Comparison of ENCODE assay signal across 27 cellular contexts in the genomic region with DNA sequence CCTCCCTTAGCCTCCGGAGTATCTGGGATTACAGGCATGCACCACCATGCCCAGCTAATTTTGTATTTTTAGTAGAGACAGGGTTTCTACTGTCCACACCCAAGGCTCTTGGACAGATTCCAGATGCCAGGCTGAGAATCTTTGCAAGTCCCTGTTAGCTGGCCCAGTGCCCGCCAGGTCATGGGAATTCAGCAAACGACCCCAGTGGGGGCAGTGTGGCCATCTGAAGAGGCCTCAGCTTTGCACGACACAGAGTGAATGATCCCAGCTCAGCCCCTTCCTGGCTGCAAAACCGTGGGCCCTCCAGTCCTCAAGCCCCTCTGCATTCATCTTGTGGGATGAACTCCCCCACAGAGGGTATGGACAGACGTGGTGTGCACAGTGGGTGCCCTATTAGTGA.
DNase-seq lines count a peak whose midpoint lies in the region; ATAC-seq and TF ChIP-seq lines count a peak whose summit lies in the region.
"Had no signal": no experiment of that assay in that cellular context is flagged by ENCODE, and none has a peak within 500 bp of the region (broad histone marks: within the 10 kb centered on the region; RNA-seq: fewer than 3 reads in every experiment).

No MANE protein-coding gene starts in this region.

- DNase-seq in MCF 10A (ENCODE audit: unreplicated experiment) (peak; percentile 38), mammary epithelial cell (no peak), NCI-H748 (lab: John Stamatoyannopoulos, UW; ENCODE audit: unreplicated experiment) (peak; percentile 94), left colon (peak; percentile 39 to 55), upper lobe of right lung (peak; percentile 56), KBM-7 (no peak)
- DNase-seq: activated CD4-positive, alpha-beta T cell treated with anti-CD3 and anti-CD28 coated beads for 4 hours; amniotic stem cell; cerebellar nuclear complex; foreskin fibroblast; GOT3; head of caudate nucleus; left ventricle myocardium superior; NCI-H1092; NCI-H524; Right ventricle myocardium superior; T-helper 2 cell; trophoblast cell had no signal

- H3K27ac Mint-ChIP-seq in MCF 10A (ENCODE audit: low read depth, unreplicated experiment) = no peak overlapping the region
- H3K27ac Mint-ChIP-seq: activated naive CD4-positive, alpha-beta T cell treated with anti-CD3 and anti-CD28 coated beads, Interleukin-2, amount 50 U/mL, for 24 hours; progenitor cell of endocrine pancreas; stimulated activated memory B cell treated with anti-CD40 and anti-IgM and Interleukin-4, amounts not matched to agents 10 μg/mL and 1 μg/mL and 100 μg/mL, for 72 hours had no signal

- H3K79me2 ChIP-seq in mammary epithelial cell (ENCODE audit: insufficient read depth, low read length) = no peaks in the 10 kb centered on the region

- TF ChIP-seq CTCF in MCF 10A (IDR thresholded peaks at IDR 0.05; ENCODE audit: unreplicated experiment) = no peak
- no peak for TF ChIP-seq CTCF in mammary epithelial cell (conservative IDR thresholded peaks at IDR 0.05 in 1 of 2, IDR thresholded peaks at IDR 0.05 in 1 of 2; ENCODE audit: extremely low read depth in 1 of 2, insufficient read depth in 1 of 2, low read depth in 1 of 2, low read length in 2 of 2)
- TF ChIP-seq CTCF in upper lobe of right lung (IDR thresholded peaks at IDR 0.05) = no peak

- no peak overlapping the region for H2AFZ ChIP-seq in mammary epithelial cell (ENCODE audit: low read depth, low read length)
- H2AFZ ChIP-seq: neural progenitor cell had no signal

- no peaks in the 10 kb centered on the region for H3K27me3 Mint-ChIP-seq in MCF 10A (ENCODE audit: insufficient read depth, unreplicated experiment)
- H3K27me3 Mint-ChIP-seq: activated naive CD4-positive, alpha-beta T cell treated with anti-CD3 and anti-CD28 coated beads, Interleukin-2, amount 50 U/mL, for 24 hours; brain had no signal

- H3K4me1 ChIP-seq in mammary epithelial cell (ENCODE audit: insufficient read depth, low read length) = no peaks in the 10 kb centered on the region
- H3K4me1 ChIP-seq in upper lobe of right lung = peaks cover 13% of the 10 kb centered on the region

- ATAC-seq in left colon = no peak
- ATAC-seq in upper lobe of right lung = no peak
- no peak for ATAC-seq in HG03280 (IDR thresholded peaks at IDR 0.05; ENCODE audit: unreplicated experiment)
- ATAC-seq: left ventricle myocardium superior; stimulated activated memory B cell treated with anti-CD40 and anti-IgM and Interleukin-4, amounts not matched to agents 10 μg/mL and 1 μg/mL and 100 μg/mL, for 72 hours had no signal

- POLR2A ChIA-PET in MCF 10A (lab: Yijun Ruan, JAX) = no interaction called here

- intact Hi-C loops in MCF 10A (cut with micrococcal nuclease) (no loop called here), mammary epithelial cell (cut with micrococcal nuclease) (no loop called here), left colon (cut with DNase I, micrococcal nuclease) (no loop called here), upper lobe of right lung (cut with DNase I) (no loop called here)

- H3K9me3 ChIP-seq in mammary epithelial cell (replicated peaks; ENCODE audit: insufficient read depth, low read length) (peaks cover 10% of the 10 kb centered on the region), upper lobe of right lung (no peaks in the 10 kb centered on the region)
- H3K9me3 ChIP-seq: esophagus muscularis mucosa had no signal

- no peak overlapping the region for H3K4me2 ChIP-seq in mammary epithelial cell (ENCODE audit: insufficient read depth, low read depth, low read length)
- H3K4me2 ChIP-seq: BLaER1 treated with 17β-estradiol and CSF1 and Interleukin-3, amounts not matched to agents 10 nM and 100 nM; neural progenitor cell had no signal

- H3K4me3 ChIP-seq in mammary epithelial cell (replicated peaks in 1 of 3; ENCODE audit: insufficient read depth in 1 of 3, low read depth in 2 of 3, low read length in 3 of 3) (no peak overlapping the region), upper lobe of right lung (no peak overlapping the region)
- H3K4me3 ChIP-seq: BLaER1 treated with 17β-estradiol and CSF1 and Interleukin-3, amounts not matched to agents 10 nM and 100 nM; dorsolateral prefrontal cortex; esophagus muscularis mucosa; neural progenitor cell had no signal

- in situ Hi-C loops in mammary epithelial cell (cut with MboI; ENCODE audit: low sequenced_read_pairs in 2 of 2) = no loop called here
- in situ Hi-C loops in KBM-7 (cut with MboI; ENCODE audit: low pct_unique_long_range_greater_than_20kb, low sequenced_read_pairs) = no loop called here

- H3K27me3 ChIP-seq in mammary epithelial cell (ENCODE audit: insufficient read depth, low read length) = no peaks in the 10 kb centered on the region
- no peaks in the 10 kb centered on the region for H3K27me3 ChIP-seq in upper lobe of right lung
- H3K27me3 ChIP-seq: BLaER1 treated with 17β-estradiol and CSF1 and Interleukin-3, amounts not matched to agents 10 nM and 100 nM; dorsolateral prefrontal cortex; esophagus muscularis mucosa; neural progenitor cell had no signal

- 31% methylated on average over 6 of the region's 6 CpGs for WGBS in mammary epithelial cell (ENCODE audit: low coverage, missing lambda C conversion rate)

- H3K4me3 Mint-ChIP-seq in MCF 10A (ENCODE audit: unreplicated experiment) = no peak overlapping the region
- H3K4me3 Mint-ChIP-seq: activated naive CD4-positive, alpha-beta T cell treated with anti-CD3 and anti-CD28 coated beads, Interleukin-2, amount 50 U/mL, for 24 hours; brain; neural progenitor cell; stimulated activated memory B cell treated with anti-CD40 and anti-IgM and Interleukin-4, amounts not matched to agents 10 μg/mL and 1 μg/mL and 100 μg/mL, for 72 hours had no signal

- no peaks in the 10 kb centered on the region for H3K36me3 Mint-ChIP-seq in MCF 10A (ENCODE audit: insufficient read depth, unreplicated experiment)
- H3K36me3 Mint-ChIP-seq: activated naive CD4-positive, alpha-beta T cell treated with anti-CD3 and anti-CD28 coated beads, Interleukin-2, amount 50 U/mL, for 24 hours; brain; neural progenitor cell; stimulated activated memory B cell treated with anti-CD40 and anti-IgM and Interleukin-4, amounts not matched to agents 10 μg/mL and 1 μg/mL and 100 μg/mL, for 72 hours had no signal

- H3K9me3 Mint-ChIP-seq in MCF 10A (ENCODE audit: unreplicated experiment) = no peaks in the 10 kb centered on the region
- H3K9me3 Mint-ChIP-seq: activated naive CD4-positive, alpha-beta T cell treated with anti-CD3 and anti-CD28 coated beads, Interleukin-2, amount 50 U/mL, for 24 hours; stimulated activated memory B cell treated with anti-CD40 and anti-IgM and Interleukin-4, amounts not matched to agents 10 μg/mL and 1 μg/mL and 100 μg/mL, for 72 hours had no signal

- CTCF ChIA-PET in MCF 10A (lab: Yijun Ruan, JAX) (no interaction called here), mammary epithelial cell (lab: Charles Lee; ENCODE audit: low non-redundant PET) (no interaction called here)

- no peaks in the 10 kb centered on the region for H3K36me3 ChIP-seq in mammary epithelial cell (ENCODE audit: insufficient read depth, low read length)
- H3K36me3 ChIP-seq in upper lobe of right lung = no peaks in the 10 kb centered on the region
- H3K36me3 ChIP-seq: BLaER1 treated with 17β-estradiol and CSF1 and Interleukin-3, amounts not matched to agents 10 nM and 100 nM; esophagus muscularis mucosa; neural progenitor cell had no signal

- BruUV-seq in MCF 10A (replicated peaks; lab: Mats Ljungman, UMichigan) (no TSS peak), mammary epithelial cell (replicated peaks; lab: Mats Ljungman, UMichigan) (no TSS peak)

- no peaks in the 10 kb centered on the region for H4K20me1 ChIP-seq in mammary epithelial cell (ENCODE audit: insufficient read depth, low read length)
- H4K20me1 ChIP-seq: BLaER1 treated with 17β-estradiol and CSF1 and Interleukin-3, amounts not matched to agents 10 nM and 100 nM had no signal

- no peaks in the 10 kb centered on the region for H3K4me1 Mint-ChIP-seq in MCF 10A (ENCODE audit: insufficient read depth, unreplicated experiment)
- H3K4me1 Mint-ChIP-seq: activated naive CD4-positive, alpha-beta T cell treated with anti-CD3 and anti-CD28 coated beads, Interleukin-2, amount 50 U/mL, for 24 hours; stimulated activated memory B cell treated with anti-CD40 and anti-IgM and Interleukin-4, amounts not matched to agents 10 μg/mL and 1 μg/mL and 100 μg/mL, for 72 hours had no signal

- no peak overlapping the region for H3K9ac ChIP-seq in mammary epithelial cell (ENCODE audit: insufficient read depth, low read length)
- H3K9ac ChIP-seq: BLaER1 treated with 17β-estradiol and CSF1 and Interleukin-3, amounts not matched to agents 10 nM and 100 nM; neural progenitor cell had no signal

- H3K27ac ChIP-seq in mammary epithelial cell (ENCODE audit: insufficient read depth, low read depth, low read length) = no peak overlapping the region
- no peak overlapping the region for H3K27ac ChIP-seq in upper lobe of right lung
- H3K27ac ChIP-seq: BLaER1 treated with 17β-estradiol and CSF1 and Interleukin-3, amounts not matched to agents 10 nM and 100 nM; dorsolateral prefrontal cortex; esophagus muscularis mucosa; neural progenitor cell had no signal

- dilution Hi-C loops in mammary epithelial cell (cut with HindIII; ENCODE audit: low sequenced_read_pairs) = no loop called here

Comparison
In these comparisons a context has a peak if more than half of its experiments do, and no peak if none do; other contexts are left out.
1. DNase-seq: peak in MCF 10A (single experiment), NCI-H748 (single experiment), left colon (2 of 2) and upper lobe of right lung (single experiment); none in mammary epithelial cell (single experiment) and KBM-7 (single experiment).